In genomic region chr1:20785907-20786309, GRCh38 we compare ENCODE assay signal across 8 cellular contexts. TPM values are rescaled to one million over a fixed set of nuclear protein-coding genes. Genes with fewer than 3 reads are reported as not detected.
DNase-seq lines count a peak whose midpoint lies in the region; ATAC-seq and TF ChIP-seq lines count a peak whose summit lies in the region.

No MANE protein-coding gene starts in this region.

- H3K9ac ChIP-seq in Loucy (ENCODE audit: low read depth, low read length, poor library complexity, severe bottlenecking) = peak overlapping the region; percentile 96

- H3K4me3 ChIP-seq in Loucy (ENCODE audit: low read length, poor library complexity, severe bottlenecking) = peak overlapping the region; percentile 94
- H3K4me3 ChIP-seq in mononuclear cell (ENCODE audit: low read length) = peak overlapping the region; percentile 90

- H3K9me3 ChIP-seq in Loucy (ENCODE audit: insufficient read depth, low read depth, low read length) = no peaks in the 10 kb centered on the region
- H3K9me3 ChIP-seq in mononuclear cell (ENCODE audit: low read depth, low read length) = no peaks in the 10 kb centered on the region

- no peak for TF ChIP-seq CTCF in Loucy (conservative IDR thresholded peaks at IDR 0.05; ENCODE audit: low read length)

- peak overlapping the region; percentile 94 for H3K27ac ChIP-seq in caudate nucleus (ENCODE audit: low read depth, low read length)

- no peak for ATAC-seq in HG02763 (IDR thresholded peaks at IDR 0.05; ENCODE audit: unreplicated experiment)
- ATAC-seq in HG03565 (IDR thresholded peaks at IDR 0.05; ENCODE audit: unreplicated experiment) = no peak
- no peak for ATAC-seq in GM21576 (IDR thresholded peaks at IDR 0.05; ENCODE audit: unreplicated experiment)

- peak overlapping the region; percentile 87 for H3K4me2 ChIP-seq in Loucy (ENCODE audit: low read depth, low read length, poor library complexity, severe bottlenecking)

- no peaks in the 10 kb centered on the region for H3K36me3 ChIP-seq in Loucy (ENCODE audit: insufficient read depth, low read length)

- H3K27me3 ChIP-seq in Loucy (ENCODE audit: insufficient read depth, low read length, poor library complexity, severe bottlenecking) (peaks cover 5% of the 10 kb centered on the region), mononuclear cell (ENCODE audit: insufficient read depth, low read length) (no peaks in the 10 kb centered on the region)

- DNase-seq in activated gamma-delta T cell treated with Interleukin-2 at 50 U/mL for 16 hours (peak; percentile 43), activated gamma-delta T cell (lab: John Stamatoyannopoulos, UW) (no peak), caudate nucleus (lab: John Stamatoyannopoulos, UW) (peak in 2 of 61 donors; percentile 32 to 44)

- no peaks in the 10 kb centered on the region for H3K9me2 ChIP-seq in Loucy (replicated peaks; ENCODE audit: low read depth, low read length)

- H3F3A ChIP-seq in Loucy (ENCODE audit: low read depth) = no peaks in the 10 kb centered on the region

- H4K20me1 ChIP-seq in Loucy (ENCODE audit: insufficient read depth, low read length, poor library complexity, severe bottlenecking) = peaks cover 53% of the 10 kb centered on the region

- H3K4me1 ChIP-seq in Loucy (ENCODE audit: insufficient read depth, low read length, poor library complexity, severe bottlenecking) (peaks cover 46% of the 10 kb centered on the region), mononuclear cell (ENCODE audit: insufficient read depth, low read length) (peaks cover 41% of the 10 kb centered on the region)

- peaks cover 56% of the 10 kb centered on the region for H3K79me2 ChIP-seq in Loucy (ENCODE audit: insufficient read depth, low read length)

- H2AFZ ChIP-seq in Loucy (ENCODE audit: low read length) = peak overlapping the region; percentile 50; the same call in 1 of the 2 replicates

RNA-seq across cellular contexts. Expression of gene HP1BP3, which starts 1.2 kb away (rescaled TPM):
- 279 TPM for total RNA-seq in mononuclear cell

RNA-seq across cellular contexts. Expression of gene SH2D5, which starts 53.4 kb away (rescaled TPM):
- not detected for total RNA-seq in mononuclear cell
